In genomic region chr6:43814111-43814510, GRCh38 we compare ENCODE assay signal across 20 cellular contexts. TPM values are rescaled to one million over a fixed set of nuclear protein-coding genes. Genes with fewer than 3 reads are reported as not detected.
A peak's percentile ranks its signal among the peaks of the same experiment; 100 is the strongest.
DNase-seq lines count a peak whose midpoint lies in the region; ATAC-seq and TF ChIP-seq lines count a peak whose summit lies in the region.
"Had no signal": no experiment of that assay in that cellular context is flagged by ENCODE, and none has a peak within 500 bp of the region (broad histone marks: within the 10 kb centered on the region; RNA-seq: fewer than 3 reads in every experiment).

No MANE protein-coding gene starts in this region.

- H3K36me3 Mint-ChIP-seq in type B pancreatic cell (no peaks in the 10 kb centered on the region), endothelial cell (ENCODE audit: low read depth, unreplicated experiment) (no peaks in the 10 kb centered on the region)
- H3K36me3 Mint-ChIP-seq: CD4-positive, CD25-positive, alpha-beta regulatory T cell had no signal

- H3K27ac Mint-ChIP-seq in type B pancreatic cell, result peak overlapping the region; percentile 58
- H3K27ac Mint-ChIP-seq in endothelial cell (ENCODE audit: unreplicated experiment), result no peak overlapping the region
- H3K27ac Mint-ChIP-seq: CD4-positive, CD25-positive, alpha-beta regulatory T cell; H9; HFFc6 had no signal

- H3K27me3 Mint-ChIP-seq in type B pancreatic cell (no peaks in the 10 kb centered on the region), endothelial cell (ENCODE audit: unreplicated experiment) (peaks cover 9% of the 10 kb centered on the region)

- ATAC-seq in HG03521 (IDR thresholded peaks at IDR 0.05; ENCODE audit: unreplicated experiment), result no peak
- ATAC-seq: K562 had no signal

- DNase-seq in MV-4-11 (lab: John Stamatoyannopoulos, UW) (peak; percentile 7), type B pancreatic cell (ENCODE audit: extremely low spot score, unreplicated experiment) (no peak), prostate gland (ENCODE audit: low spot score) (no peak), endothelial cell (ENCODE audit: low spot score) (no peak)
- DNase-seq: CD4-positive, CD25-positive, alpha-beta regulatory T cell; GM23248; H9; HFFc6; MM.1S; NCI-H1105; NCI-H2029 treated with DMSO at 0.1 percent for 48 hours; NCI-H524 treated with DMSO at 0.1 percent for 48 hours; NCI-H82; OCI-M1; Right ventricle myocardium superior had no signal

- H3K4me1 Mint-ChIP-seq in type B pancreatic cell (ENCODE audit: unreplicated experiment) (peaks cover 40% of the 10 kb centered on the region), endothelial cell (ENCODE audit: unreplicated experiment) (no peaks in the 10 kb centered on the region)

- H3K27me3 ChIP-seq in esophagus (ENCODE audit: control insufficient read depth in 1 of 2, insufficient read depth in 2 of 2, low read length in 2 of 2) (no peaks in the 10 kb centered on the region), muscle layer of duodenum (ENCODE audit: low read depth, low read length) (no peaks in the 10 kb centered on the region), prostate gland (replicated peaks; ENCODE audit: insufficient read depth) (no peaks in the 10 kb centered on the region)

- peaks cover 0 to 6% of the 10 kb centered on the region in 2 donors for H3K4me1 ChIP-seq in esophagus (ENCODE audit: control insufficient read depth in 2 of 2, insufficient read depth in 2 of 2, low read length in 1 of 2)
- H3K4me1 ChIP-seq in muscle layer of duodenum (ENCODE audit: control insufficient read depth in 1 of 2, insufficient read depth in 2 of 2, low read length in 2 of 2), result peaks cover 0 to 4% of the 10 kb centered on the region in 2 donors
- H3K4me1 ChIP-seq in prostate gland (replicated peaks), result no peaks in the 10 kb centered on the region

- H3K4me3 ChIP-seq in esophagus (ENCODE audit: low read depth in 1 of 2, low read length in 2 of 2) (no peak overlapping the region), muscle layer of duodenum (ENCODE audit: low read depth in 1 of 2, low read length in 2 of 2) (no peak overlapping the region), prostate gland (no peak overlapping the region)
- H3K4me3 ChIP-seq: GM23248, K562 had no signal

- no peaks in the 10 kb centered on the region for H3K9me3 Mint-ChIP-seq in type B pancreatic cell
- H3K9me3 Mint-ChIP-seq in endothelial cell (ENCODE audit: unreplicated experiment), result no peaks in the 10 kb centered on the region
- H3K9me3 Mint-ChIP-seq: H9, HFFc6 had no signal

- intact Hi-C loops in prostate gland (cut with DNase I), result no loop called here

- H3K27ac ChIP-seq in esophagus (ENCODE audit: low read depth in 2 of 2, low read length in 1 of 2) (peak overlapping the region; percentile 22 to 66), muscle layer of duodenum (ENCODE audit: low read length) (peak overlapping the region; percentile 30), prostate gland (no peak overlapping the region)
- H3K27ac ChIP-seq: GM23248, HL-60 had no signal

- H3K36me3 ChIP-seq in esophagus (ENCODE audit: control insufficient read depth in 2 of 2, insufficient read depth in 2 of 2, low read length in 1 of 2), result no peaks in the 10 kb centered on the region
- H3K36me3 ChIP-seq in muscle layer of duodenum (ENCODE audit: control insufficient read depth in 1 of 2, insufficient read depth in 2 of 2, low read length in 2 of 2), result no peaks in the 10 kb centered on the region
- no peaks in the 10 kb centered on the region for H3K36me3 ChIP-seq in prostate gland

- TF ChIP-seq POLR2A in prostate gland (IDR thresholded peaks at IDR 0.05), result no peak

- no peak for TF ChIP-seq CTCF in type B pancreatic cell (conservative IDR thresholded peaks at IDR 0.05)
- TF ChIP-seq CTCF in prostate gland (IDR thresholded peaks at IDR 0.05), result no peak
- no peak for TF ChIP-seq CTCF in endothelial cell (IDR thresholded peaks at IDR 0.05; ENCODE audit: unreplicated experiment)

- no peak overlapping the region for H3K4me3 Mint-ChIP-seq in type B pancreatic cell
- no peak overlapping the region for H3K4me3 Mint-ChIP-seq in endothelial cell (ENCODE audit: unreplicated experiment)
- H3K4me3 Mint-ChIP-seq: CD4-positive, CD25-positive, alpha-beta regulatory T cell; H9; HFFc6 had no signal

- H3K9me3 ChIP-seq in esophagus (ENCODE audit: control insufficient read depth in 2 of 2, insufficient read depth in 1 of 2, low read depth in 1 of 2, low read length in 1 of 2) (no peaks in the 10 kb centered on the region), muscle layer of duodenum (ENCODE audit: control insufficient read depth in 1 of 2, low read length in 2 of 2) (no peaks in the 10 kb centered on the region), prostate gland (no peaks in the 10 kb centered on the region)

- WGBS in esophagus, 2 donors, result 69 to 81% methylated on average over 1 of the region's 1 CpG
- 100% methylated on average over 1 of the region's 1 CpG for WGBS in prostate gland

RNA-seq across cellular contexts. Expression of gene VEGFA, which starts 44.1 kb away (rescaled TPM):
- polyA plus RNA-seq in esophagus, result 100 to 1,000 TPM in 1 of 2 donors, 10 to 100 TPM in 1; 87.8 to 157 TPM
- total RNA-seq in type B pancreatic cell (ENCODE audit: low replicate concordance) (102 and 136 TPM in 2 replicates), prostate gland (100 to 1,000 TPM; 127 to 335 TPM), endothelial cell (ENCODE audit: unreplicated experiment) (3.5 TPM)

Comparison
In these comparisons a context has a peak if more than half of its experiments do, and no peak if none do; other contexts are left out.
1. H3K27ac ChIP-seq: peak in esophagus (2 of 2) and muscle layer of duodenum (single experiment); none in prostate gland (0 of 2).
2. RNA of gene VEGFA, which starts 44.1 kb away (total RNA-seq): 127 to 335 TPM in prostate gland and 102 to 136 TPM in type B pancreatic cell; 3.5 TPM in endothelial cell (single experiment); every median in the first group is over 10 times any median in the second.